Comparison of ENCODE assay signal across 31 cellular contexts in the genomic region with DNA sequence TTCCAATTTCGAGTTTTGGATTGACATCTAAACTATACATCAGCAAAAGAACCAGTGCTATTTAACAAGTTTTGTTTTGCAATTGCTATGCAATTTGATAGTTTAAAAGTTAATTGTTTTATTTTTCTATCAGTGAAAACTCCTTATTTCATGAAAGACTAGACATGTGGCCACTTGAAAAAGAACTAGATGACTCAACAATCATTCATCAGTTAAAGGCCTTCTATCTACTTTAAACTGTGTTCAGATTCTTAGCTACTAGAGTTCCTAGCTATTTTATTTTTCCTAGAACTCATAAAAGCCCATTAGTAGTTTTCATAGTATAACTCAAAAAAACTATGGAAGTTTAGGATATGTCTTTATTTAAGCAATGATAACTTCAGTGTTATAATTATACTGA.
DNase-seq lines count a peak whose midpoint lies in the region; ATAC-seq and TF ChIP-seq lines count a peak whose summit lies in the region.
"Had no signal": no experiment of that assay in that cellular context is flagged by ENCODE, and none has a peak within 500 bp of the region (broad histone marks: within the 10 kb centered on the region; RNA-seq: fewer than 3 reads in every experiment).

No MANE protein-coding gene starts in this region.

- H3K4me1 ChIP-seq in PC-3 (ENCODE audit: insufficient read depth, low read length) (no peaks in the 10 kb centered on the region; the same call in 1 of the 2 replicates), foreskin keratinocyte (peaks cover 42% of the 10 kb centered on the region), body of pancreas (no peaks in the 10 kb centered on the region)
- H3K4me1 ChIP-seq: prostate gland, SJCRH30, thyroid gland had no signal

- 53 to 56% methylated on average over 1 of the region's 1 CpG for WGBS in body of pancreas, 2 donors

- no peaks in the 10 kb centered on the region for H4K20me1 ChIP-seq in PC-3 (ENCODE audit: low read length)

- intact Hi-C loops in PC-3 (cut with micrococcal nuclease) (no loop called here), body of pancreas (cut with DNase I) (no loop called here)

- H3K36me3 ChIP-seq in PC-3 (ENCODE audit: low read depth, low read length) (no peaks in the 10 kb centered on the region), body of pancreas (replicated peaks in 1 of 2; ENCODE audit: insufficient read depth in 1 of 2, low read depth in 2 of 2) (no peaks in the 10 kb centered on the region)
- H3K36me3 ChIP-seq: prostate gland, SJCRH30, thyroid gland, WERI-Rb-1 had no signal

- no peak for TF ChIP-seq POLR2A in body of pancreas (IDR thresholded peaks at IDR 0.05)

- ATAC-seq in PC-3 (peak; percentile 62), foreskin keratinocyte (peak; percentile 52), body of pancreas (no peak), omental fat pad (ENCODE audit: low FRiP score) (no peak), GM18511 (IDR thresholded peaks at IDR 0.05; ENCODE audit: unreplicated experiment) (no peak)
- ATAC-seq: effector memory CD8-positive, alpha-beta T cell; GM23338; sciatic nerve had no signal

- POLR2A ChIA-PET in PC-3 (lab: Charles Lee; ENCODE audit: unreplicated experiment): interaction anchor here (0.6 kb wide), 1 partner anchor 105 kb away, joined by 4 read pairs; no protein-coding TSS in a partner anchor

- no peak overlapping the region for H3K4me2 ChIP-seq in PC-3 (ENCODE audit: low read length)
- H3K4me2 ChIP-seq: GM23338, KMS-11 had no signal

- CTCF ChIA-PET in PC-3 (lab: Charles Lee): no interaction called here

- BruUV-seq in PC-3 (replicated peaks; lab: Mats Ljungman, UMichigan): no TSS peak

- no peaks in the 10 kb centered on the region for H3K27me3 ChIP-seq in PC-3 (ENCODE audit: low read length)
- H3K27me3 ChIP-seq in foreskin keratinocyte: no peaks in the 10 kb centered on the region
- no peaks in the 10 kb centered on the region for H3K27me3 ChIP-seq in body of pancreas
- H3K27me3 ChIP-seq: thyroid gland had no signal

- H3K9me2 ChIP-seq in PC-3 (replicated peaks; ENCODE audit: low read length): 0 out of 2 replicates have a peak, but pooled peaks cover 4% of the 10 kb centered on the region

- TF ChIP-seq CTCF in PC-3 (conservative IDR thresholded peaks at IDR 0.05; ENCODE audit: low read depth, low read length) (no peak), choroid plexus epithelial cell (conservative IDR thresholded peaks at IDR 0.05; ENCODE audit: low read depth, low read length) (no peak), foreskin keratinocyte (conservative IDR thresholded peaks at IDR 0.05) (no peak), body of pancreas (IDR thresholded peaks at IDR 0.05) (no peak), omental fat pad (IDR thresholded peaks at IDR 0.05) (no peak)

- H3K9me3 ChIP-seq in PC-3 (ENCODE audit: low read length) (no peaks in the 10 kb centered on the region), body of pancreas (no peaks in the 10 kb centered on the region)
- H3K9me3 ChIP-seq: prostate gland, SJCRH30, thyroid gland had no signal

- H3K79me2 ChIP-seq in PC-3 (ENCODE audit: low read length): no peaks in the 10 kb centered on the region

- no peak overlapping the region for H3K4me3 ChIP-seq in PC-3 (ENCODE audit: low read length)
- no peak overlapping the region for H3K4me3 ChIP-seq in choroid plexus epithelial cell (ENCODE audit: low read depth, low read length)
- H3K4me3 ChIP-seq in body of pancreas: no peak overlapping the region
- H3K4me3 ChIP-seq: GM23338, prostate gland, SJCRH30, thyroid gland had no signal

- no peak overlapping the region for H2AFZ ChIP-seq in PC-3 (ENCODE audit: low read length)
- H2AFZ ChIP-seq: GM23338 had no signal

- H3K9ac ChIP-seq in PC-3 (ENCODE audit: low read length): no peak overlapping the region
- H3K9ac ChIP-seq: KMS-11 had no signal

- no peaks in the 10 kb centered on the region for H3F3A ChIP-seq in PC-3 (ENCODE audit: low read length, unreplicated experiment)

- in situ Hi-C loops in ACHN (cut with HindIII; ENCODE audit: low pct_ligation_motif_present, low pct_unique_long_range_greater_than_20kb, low sequenced_read_pairs): no loop called here

- peak; percentile 9 for DNase-seq in ACHN
- DNase-seq in PC-3: peak; percentile 17
- DNase-seq in choroid plexus epithelial cell (ENCODE audit: low read depth): peak; percentile 19
- DNase-seq in foreskin keratinocyte: peak in 1 of 2 donors; percentile 70
- no peak for DNase-seq in body of pancreas
- no peak for DNase-seq in NCI-H2171 (lab: John Stamatoyannopoulos, UW)
- DNase-seq in omental fat pad (ENCODE audit: low spot score): no peak
- DNase-seq: activated CD4-positive, alpha-beta T cell treated with anti-CD3 and anti-CD28 coated beads for 4 hours; activated effector memory CD4-positive, alpha-beta T cell treated with Interleukin-2 at 50 U/mL for 16 hours; activated T-cell treated with anti-CD3 and anti-CD28 coated beads for 4 hours; CD4-positive, alpha-beta T cell; central memory CD4-positive, alpha-beta T cell; effector memory CD8-positive, alpha-beta T cell; HFFc6; hypothalamus; NCI-H1417; NCI-H2081; NCI-H2227 treated with DMSO at 0.1 percent for 48 hours; NCI-H526; NK-92 treated with Interleukin-12 subunit alpha and Interleukin-12 subunit beta, amount 100 ng/mL, for 24 hours; SJCRH30; stimulated activated CD4-positive, alpha-beta T cell treated with anti-CD3 and anti-CD28 coated beads, Interleukin-12 subunit alpha, Interleukin-12 subunit beta, amount 100 ng/mL, for 4 hours; stimulated activated CD4-positive, alpha-beta T cell treated with anti-CD3 and anti-CD28 coated beads, Interleukin-2, amount 100 ng/mL, for 48 hours; T-helper 9 cell; thyroid gland; WERI-Rb-1 had no signal

- H3K27ac ChIP-seq in PC-3 (ENCODE audit: low read length) (no peak overlapping the region), foreskin keratinocyte (peak overlapping the region; percentile 95), body of pancreas (no peak overlapping the region)
- H3K27ac ChIP-seq: KMS-11, prostate gland, SJCRH30, thyroid gland, WERI-Rb-1 had no signal

Comparison
In these comparisons a context has a peak if more than half of its experiments do, and no peak if none do; other contexts are left out.
1. DNase-seq: peak in ACHN (single experiment), PC-3 (single experiment) and choroid plexus epithelial cell (single experiment); none in body of pancreas (0 of 4), NCI-H2171 (single experiment) and omental fat pad (single experiment).
2. ATAC-seq: peak in PC-3 (single experiment) and foreskin keratinocyte (single experiment); none in body of pancreas (single experiment), omental fat pad (single experiment) and GM18511 (single experiment).